In genomic region chr2:222861411-222862067, GRCh38 we compare ENCODE assay signal across 1 cellular context.
TF ChIP-seq lines count a peak whose summit lies in the region.

No MANE protein-coding gene starts in this region.

TF ChIP-seq in K562, 482 proteins besides CTCF, POLR2A, EP300 and RAD21 (continued from another document):
- TF ChIP-seq NR0B1 (IDR thresholded peaks at IDR 0.05; ENCODE audit: partially characterized antibody) = no peak
